Comparison of ENCODE assay signal across 10 cellular contexts in genomic region chr3:128278761-128279593, GRCh38.
DNase-seq lines count a peak whose midpoint lies in the region; FAIRE-seq and TF ChIP-seq lines count a peak whose summit lies in the region.
"Had no signal": no experiment of that assay in that cellular context is flagged by ENCODE, and none has a peak within 500 bp of the region (broad histone marks: within the 10 kb centered on the region; RNA-seq: fewer than 3 reads in every experiment).

No MANE protein-coding gene starts in this region.

- H3K4me2 ChIP-seq in mesenchymal stem cell (ENCODE audit: low read length, poor library complexity, severe bottlenecking): no peak overlapping the region

- H3K36me3 ChIP-seq in mesenchymal stem cell (ENCODE audit: control insufficient read depth in 1 of 2, insufficient read depth in 2 of 2, low read depth in 1 of 2, low read length in 2 of 2) (no peaks in the 10 kb centered on the region), small intestine (ENCODE audit: control insufficient read depth in 2 of 2, insufficient read depth in 2 of 2, low read length in 2 of 2) (no peaks in the 10 kb centered on the region)

- peak overlapping the region; percentile 38 to 86 for H3K18ac ChIP-seq in mesenchymal stem cell (ENCODE audit: low read depth in 1 of 2, low read length in 2 of 2)

- no peak for FAIRE-seq in small intestine (lab: Jason Lieb, UNC)

- no peak overlapping the region for H2BK120ac ChIP-seq in mesenchymal stem cell (ENCODE audit: low read depth, low read length)

- H3K27ac ChIP-seq in dorsolateral prefrontal cortex (peak overlapping the region in 1 of 59 donors; percentile 33), mesenchymal stem cell (ENCODE audit: low read length, poor library complexity, severe bottlenecking) (no peak overlapping the region), small intestine (ENCODE audit: low read depth in 1 of 2, low read length in 1 of 2) (no peak overlapping the region)

- no peak overlapping the region for H3K14ac ChIP-seq in mesenchymal stem cell (ENCODE audit: low read length in 2 of 2)

- peak overlapping the region; percentile 14 for H4K91ac ChIP-seq in mesenchymal stem cell (ENCODE audit: low read length)

- 36% methylated on average over 17 of the region's 17 CpGs for WGBS in mesenchymal stem cell
- 49 to 87% (median 76%) methylated on average over 17 of the region's 17 CpGs for WGBS in small intestine, 3 donors

- no peak overlapping the region for H2BK5ac ChIP-seq in mesenchymal stem cell (ENCODE audit: low read depth, low read length, poor library complexity, severe bottlenecking)

- H3K4me3 ChIP-seq in dorsolateral prefrontal cortex (peak overlapping the region in 4 of 59 donors; percentile 4 to 15 (median 6)), mesenchymal stem cell (ENCODE audit: insufficient read depth in 1 of 2, low read depth in 1 of 2, low read length in 2 of 2) (peak overlapping the region in 1 of 2 experiments; percentile 47), small intestine (ENCODE audit: low read depth in 1 of 2, low read length in 2 of 2) (no peak overlapping the region)

- peak overlapping the region; percentile 40 for H4K8ac ChIP-seq in mesenchymal stem cell (ENCODE audit: low read length)

- no peak overlapping the region for H2AFZ ChIP-seq in mesenchymal stem cell (ENCODE audit: low read depth, low read length)

- peak in 2 of 56 donors; percentile 12 to 15 for TF ChIP-seq CTCF in dorsolateral prefrontal cortex (IDR thresholded peaks at IDR 0.05 in 54 of 56, conservative IDR thresholded peaks at IDR 0.05 in 2 of 56; ENCODE audit: low read depth in 1 of 56, partially characterized antibody in 56 of 56)

- H3K23ac ChIP-seq in mesenchymal stem cell (ENCODE audit: low read length in 2 of 2): no peak overlapping the region

- H3K4ac ChIP-seq in mesenchymal stem cell (ENCODE audit: low read depth in 1 of 2, low read length in 2 of 2): peak overlapping the region; percentile 1 to 32

- intact Hi-C loops in dorsolateral prefrontal cortex (cut with DNase I): no loop called here

- H3K27me3 ChIP-seq in dorsolateral prefrontal cortex (no peaks in the 10 kb centered on the region), mesenchymal stem cell (ENCODE audit: control insufficient read depth in 1 of 2, insufficient read depth in 1 of 2, low read length in 2 of 2) (no peaks in the 10 kb centered on the region), small intestine (ENCODE audit: control insufficient read depth in 2 of 2, insufficient read depth in 2 of 2, low read length in 2 of 2) (no peaks in the 10 kb centered on the region)

- no peak overlapping the region for H2AK5ac ChIP-seq in mesenchymal stem cell (ENCODE audit: low read length, severe bottlenecking)

- peak overlapping the region; percentile 59 for H3K9ac ChIP-seq in mesenchymal stem cell (ENCODE audit: low read length)

- H3K4me1 ChIP-seq in mesenchymal stem cell (ENCODE audit: control insufficient read depth, insufficient read depth, low read depth, low read length) (peaks cover 49% of the 10 kb centered on the region), small intestine (ENCODE audit: control insufficient read depth in 2 of 2, insufficient read depth in 1 of 2, low read depth in 1 of 2, low read length in 1 of 2) (no peaks in the 10 kb centered on the region)

- DNase-seq in NCI-H446 (lab: John Stamatoyannopoulos, UW) (peak; percentile 32 to 52), NCI-H446 treated with DMSO at 0.1 percent for 48 hours (lab: John Stamatoyannopoulos, UW) (no peak), dorsolateral prefrontal cortex (peak in 6 of 10 donors; percentile 28 to 75 (median 43)), mesenchymal stem cell (peak; percentile 71), ureter (ENCODE audit: low spot score) (peak; percentile 76), small intestine (no peak), middle frontal gyrus (ENCODE audit: extremely low spot score, low spot score) (no peak)
- no peak for DNase-seq in stimulated activated CD4-positive, alpha-beta T cell treated with anti-CD3 and anti-CD28 coated beads, Interleukin-4, amount 100 ng/mL, for 1 hour
- DNase-seq: ACHN; activated CD8-positive, alpha-beta T cell treated with anti-CD3 and anti-CD28 coated beads, Interleukin-2, amount 10 ng/mL, durations not matched to agents 7 days and 5 days had no signal

- no peaks in the 10 kb centered on the region for H3K9me3 ChIP-seq in mesenchymal stem cell (ENCODE audit: control insufficient read depth, low read length)
- no peaks in the 10 kb centered on the region for H3K9me3 ChIP-seq in small intestine (ENCODE audit: control insufficient read depth, low read depth)

- no peak overlapping the region for H2BK12ac ChIP-seq in mesenchymal stem cell (ENCODE audit: low read length in 2 of 2)

- no peaks in the 10 kb centered on the region for H3K79me1 ChIP-seq in mesenchymal stem cell (replicated peaks; ENCODE audit: low read length, poor library complexity, severe bottlenecking)

- H2BK15ac ChIP-seq in mesenchymal stem cell (ENCODE audit: low read depth, poor library complexity, severe bottlenecking): no peak overlapping the region

Comparison
In these comparisons a context has a peak if more than half of its experiments do, and no peak if none do; other contexts are left out.
1. DNase-seq: peak in NCI-H446 (2 of 2), dorsolateral prefrontal cortex (6 of 10), mesenchymal stem cell (single experiment) and ureter (single experiment); none in NCI-H446 treated with DMSO at 0.1 percent for 48 hours (single experiment), small intestine (single experiment), middle frontal gyrus (single experiment) and stimulated activated CD4-positive, alpha-beta T cell treated with anti-CD3 and anti-CD28 coated beads, Interleukin-4, amount 100 ng/mL, for 1 hour (single experiment).